Comparison of ENCODE assay signal across 8 cellular contexts in the genomic region with DNA sequence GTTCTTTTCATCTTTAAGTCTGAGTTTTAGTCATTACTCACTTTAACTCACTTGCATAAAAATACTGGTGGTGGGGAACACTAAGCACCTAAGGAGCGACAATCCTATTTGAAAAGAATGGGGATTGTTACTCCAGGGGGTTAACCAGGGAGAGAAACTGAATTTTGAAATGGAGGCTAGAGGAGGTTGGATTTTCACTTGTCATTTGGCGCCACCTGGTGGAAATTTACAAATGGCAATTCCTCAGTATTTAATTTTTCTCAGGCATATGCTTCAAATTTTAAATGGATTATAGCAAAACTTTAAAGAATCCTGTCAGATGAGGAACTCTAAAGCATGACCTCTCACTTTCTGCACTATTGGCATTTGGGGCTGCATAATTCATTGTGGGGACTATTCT. TPM values are rescaled to one million over a fixed set of nuclear protein-coding genes. Genes with fewer than 3 reads are reported as not detected.
DNase-seq lines count a peak whose midpoint lies in the region; ATAC-seq and TF ChIP-seq lines count a peak whose summit lies in the region.

No MANE protein-coding gene starts in this region.

- no peaks in the 10 kb centered on the region for H3K36me3 ChIP-seq in H7 (replicated peaks; ENCODE audit: control insufficient read depth, insufficient read depth, low read length)

- H3K4me3 ChIP-seq in H7 (ENCODE audit: insufficient read depth, low read depth, low read length): no peak overlapping the region

- no peaks in the 10 kb centered on the region for H3K27me3 ChIP-seq in H7 (ENCODE audit: control insufficient read depth, insufficient read depth, low read length)

- ATAC-seq in omental fat pad (ENCODE audit: low FRiP score) (no peak), HG02642 (IDR thresholded peaks at IDR 0.05; ENCODE audit: poor library complexity, unreplicated experiment) (no peak)

- DNase-seq in AG08395 (ENCODE audit: low spot score) (peak; percentile 62), H7 (peak; percentile 75), NOMO-1 (lab: John Stamatoyannopoulos, UW; ENCODE audit: unreplicated experiment in 2 of 2) (peak; percentile 31 to 46), activated T-cell treated with anti-CD3 and anti-CD28 coated beads for 1 hour (ENCODE audit: low read depth) (peak; percentile 20), erythroblast (lab: John Stamatoyannopoulos, UW) (peak; percentile 65 to 83), omental fat pad (ENCODE audit: low spot score) (peak; percentile 63), globus pallidus (ENCODE audit: low spot score) (no peak)

- peak in 2 of 3 donors; percentile 20 to 24 for TF ChIP-seq CTCF in omental fat pad (IDR thresholded peaks at IDR 0.05)

- no peak for TF ChIP-seq POLR2A in erythroblast (IDR thresholded peaks at IDR 0.05; ENCODE audit: low read length)

RNA-seq across cellular contexts. Expression of gene GEMIN8, which starts 2.7 kb away (rescaled TPM):
- 34.1 and 52.1 TPM in 2 replicates for total RNA-seq in H7 (2014; rRNA removed; shearing (Covaris generic))
- 10 to 100 TPM in 3 of 4 donors, 1 to 10 TPM in 1; 8.8 to 26.7 (median 21.1) TPM for total RNA-seq in omental fat pad
